ENCODE assay signal across 8 cellular contexts in genomic region chr12:79691299-79692248, GRCh38. TPM values are rescaled to one million over a fixed set of nuclear protein-coding genes. Genes with fewer than 3 reads are reported as not detected.
DNase-seq lines count a peak whose midpoint lies in the region; ATAC-seq and TF ChIP-seq lines count a peak whose summit lies in the region.

No MANE protein-coding gene starts in this region.

- H3K36me3 ChIP-seq in left ventricle myocardium inferior: no peaks in the 10 kb centered on the region
- H3K36me3 ChIP-seq in psoas muscle (ENCODE audit: insufficient read depth in 1 of 2, low read depth in 1 of 2): no peaks in the 10 kb centered on the region

- H3K27ac ChIP-seq in left ventricle myocardium inferior (replicated peaks): peak overlapping the region; percentile 79
- H3K27ac ChIP-seq in psoas muscle: peak overlapping the region; percentile 41

- H3K9me3 ChIP-seq in left ventricle myocardium inferior (replicated peaks) (no peaks in the 10 kb centered on the region), psoas muscle (no peaks in the 10 kb centered on the region)

- DNase-seq in DMS79 (lab: John Stamatoyannopoulos, UW): peak; percentile 68
- peak; percentile 66 for DNase-seq in KBM-7
- DNase-seq in left ventricle myocardium inferior: no peak
- DNase-seq in psoas muscle: no peak
- DNase-seq in stimulated activated CD4-positive, alpha-beta T cell treated with anti-CD3 and anti-CD28 coated beads, Interleukin-4, amount 100 ng/mL, for 4 hours: no peak
- no peak for DNase-seq in activated CD4-positive, alpha-beta T cell treated with anti-CD3 and anti-CD28 coated beads, Interleukin-2, amount 50 U/mL, for 1 hour

- intact Hi-C loops in left ventricle myocardium inferior (cut with micrococcal nuclease): no loop called here
- intact Hi-C loops in psoas muscle (cut with DNase I): loop anchor here in 1 of 2 donors (1.0 to 5.0 kb wide), 2 partner anchors 23 to 134 kb away; no protein-coding TSS in a partner anchor

- H3K36me3 Mint-ChIP-seq in activated naive CD8-positive, alpha-beta T cell: no peaks in the 10 kb centered on the region

- H3K4me3 ChIP-seq in left ventricle myocardium inferior (peak overlapping the region; percentile 92), psoas muscle (peak overlapping the region; percentile 73)

- H3K4me1 ChIP-seq in left ventricle myocardium inferior (peaks cover 30% of the 10 kb centered on the region), psoas muscle (no peaks in the 10 kb centered on the region)

- TF ChIP-seq CTCF in left ventricle myocardium inferior (IDR thresholded peaks at IDR 0.05; ENCODE audit: borderline replicate concordance) (no peak), psoas muscle (IDR thresholded peaks at IDR 0.05) (no peak)

- 6% methylated on average over 27 of the region's 27 CpGs for WGBS in psoas muscle, 3 donors

- H3K27me3 Mint-ChIP-seq in activated naive CD8-positive, alpha-beta T cell: peaks cover 51% of the 10 kb centered on the region

- peaks cover 15% of the 10 kb centered on the region for H3K4me1 Mint-ChIP-seq in activated naive CD8-positive, alpha-beta T cell (ENCODE audit: low read depth)

- H3K27ac Mint-ChIP-seq in activated naive CD8-positive, alpha-beta T cell: no peak overlapping the region

- in situ Hi-C loops in KBM-7 (cut with MboI; ENCODE audit: low pct_unique_long_range_greater_than_20kb, low sequenced_read_pairs): no loop called here

- peaks cover 24% of the 10 kb centered on the region for H3K27me3 ChIP-seq in left ventricle myocardium inferior (ENCODE audit: low read depth)
- H3K27me3 ChIP-seq in psoas muscle (ENCODE audit: insufficient read depth in 3 of 3, low read length in 2 of 3): peaks cover 0 to 47% (median 15%) of the 10 kb centered on the region in 3 donors

- peak overlapping the region; percentile 91 for H3K4me3 Mint-ChIP-seq in activated naive CD8-positive, alpha-beta T cell

- H3K9me3 Mint-ChIP-seq in activated naive CD8-positive, alpha-beta T cell (ENCODE audit: low read depth): peaks cover 3% of the 10 kb centered on the region

- ATAC-seq in psoas muscle: no peak
- ATAC-seq in HG03457 (IDR thresholded peaks at IDR 0.05; ENCODE audit: unreplicated experiment): no peak

RNA-seq across cellular contexts. Expression of gene PAWR, which starts 0.8 kb away (rescaled TPM):
- total RNA-seq in left ventricle myocardium inferior: 10.5 TPM
- total RNA-seq in psoas muscle: 1 to 10 TPM; 1.9 to 3.5 (median 2.7) TPM
- polyA plus RNA-seq in psoas muscle: 1 to 10 TPM in 2 of 3 donors, under 1 TPM in 1; 0.77 to 1.1 (median 1.0) TPM

Comparison
In these comparisons a context has a peak if more than half of its experiments do, and no peak if none do; other contexts are left out.
1. DNase-seq: peak in DMS79 (single experiment) and KBM-7 (single experiment); none in left ventricle myocardium inferior (single experiment), psoas muscle (0 of 2), stimulated activated CD4-positive, alpha-beta T cell treated with anti-CD3 and anti-CD28 coated beads, Interleukin-4, amount 100 ng/mL, for 4 hours (0 of 2) and activated CD4-positive, alpha-beta T cell treated with anti-CD3 and anti-CD28 coated beads, Interleukin-2, amount 50 U/mL, for 1 hour (single experiment).